ENCODE assay signal across 8 cellular contexts in the genomic region with DNA sequence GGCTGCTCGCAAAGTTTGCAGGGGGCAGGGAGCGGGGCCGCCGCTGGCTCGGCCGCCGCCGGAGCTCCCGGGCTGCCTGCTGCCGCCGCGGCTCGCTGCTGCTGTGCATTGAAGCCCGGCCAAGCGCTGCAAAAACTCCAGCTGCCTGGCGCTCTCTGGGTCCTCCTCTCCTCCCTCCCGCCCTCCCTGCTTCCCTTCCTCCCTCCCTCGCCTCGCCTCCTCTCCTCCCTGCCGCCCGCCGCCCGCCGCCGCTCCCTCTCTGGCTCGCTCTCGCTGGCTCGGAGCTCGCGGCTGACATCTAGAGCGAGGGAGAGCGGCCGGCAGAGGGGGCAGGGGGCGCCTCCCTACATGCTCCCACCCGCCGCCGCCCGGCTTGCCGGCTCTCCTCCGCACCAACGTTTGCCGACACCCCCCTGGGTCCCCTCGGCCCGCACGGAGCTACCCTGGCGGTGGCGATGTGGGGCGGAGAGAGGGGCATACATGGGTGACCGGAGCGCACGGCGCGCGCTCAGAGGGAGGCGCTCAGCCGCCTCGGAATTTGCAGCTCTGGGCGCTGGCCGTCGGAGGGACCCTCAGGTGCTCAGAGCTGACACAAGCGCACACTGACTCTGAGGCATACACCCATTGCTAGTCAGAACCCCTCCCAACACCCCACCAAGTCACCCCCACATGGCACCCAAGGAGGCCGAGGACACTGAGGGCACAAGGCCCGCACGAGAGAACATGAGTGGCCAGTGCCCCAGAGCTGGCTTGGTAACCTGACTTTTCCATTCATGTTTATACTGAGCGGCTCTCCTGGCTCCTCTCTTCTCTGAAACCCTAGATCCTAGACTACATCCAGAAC. TPM values are rescaled to one million over a fixed set of nuclear protein-coding genes. Genes with fewer than 3 reads are reported as not detected.
A peak's percentile ranks its signal among the peaks of the same experiment; 100 is the strongest.
DNase-seq lines count a peak whose midpoint lies in the region; ATAC-seq and TF ChIP-seq lines count a peak whose summit lies in the region.

No MANE protein-coding gene starts in this region.

- H3K9me3 ChIP-seq in CD4-positive, alpha-beta T cell (ENCODE audit: control insufficient read depth, low read length), result no peaks in the 10 kb centered on the region
- H3K9me3 ChIP-seq in WERI-Rb-1 (ENCODE audit: severe bottlenecking), result no peaks in the 10 kb centered on the region
- no peaks in the 10 kb centered on the region for H3K9me3 ChIP-seq in gastroesophageal sphincter
- no peaks in the 10 kb centered on the region for H3K9me3 ChIP-seq in neuron (ENCODE audit: low read length)

- H3K4me3 ChIP-seq in WERI-Rb-1 (ENCODE audit: low read depth, low read length) (peak overlapping the region; percentile 44), gastroesophageal sphincter (peak overlapping the region; percentile 41 to 62), neuron (ENCODE audit: low read length) (peak overlapping the region; percentile 36)

- CTCF ChIA-PET in CD4-positive, alpha-beta T cell (lab: Charles Lee), result interaction anchor here (1.0 to 4.0 kb wide), 2 partner anchors 183 to 259 kb away, joined by 5 to 11 read pairs; no protein-coding TSS in a partner anchor

- no peak for DNase-seq in CD4-positive, alpha-beta T cell
- DNase-seq in LHCN-M2 (ENCODE audit: low read depth) (peak; percentile 15), WERI-Rb-1 (peak; percentile 67), SIG-M5 (lab: John Stamatoyannopoulos, UW) (no peak)

- peaks cover 77% of the 10 kb centered on the region for H3K27me3 Mint-ChIP-seq in CD4-positive, alpha-beta T cell

- TF ChIP-seq CTCF in CD4-positive, alpha-beta T cell (IDR thresholded peaks at IDR 0.05), result no peak
- TF ChIP-seq CTCF in WERI-Rb-1 (IDR thresholded peaks at IDR 0.05; ENCODE audit: low read depth, low read length), result peak; percentile 36
- TF ChIP-seq CTCF in gastroesophageal sphincter (IDR thresholded peaks at IDR 0.05), result peak in 2 of 4 experiments; percentile 13 to 39

- no peak for TF ChIP-seq POLR2A in gastroesophageal sphincter (IDR thresholded peaks at IDR 0.05)

- no peak for TF ChIP-seq EP300 in gastroesophageal sphincter (IDR thresholded peaks at IDR 0.05)

- no peak overlapping the region for H3K27ac ChIP-seq in CD4-positive, alpha-beta T cell (ENCODE audit: low read depth, low read length)
- H3K27ac ChIP-seq in WERI-Rb-1 (no peak overlapping the region), gastroesophageal sphincter (peak overlapping the region in 3 of 4 donors; percentile 35 to 67 (median 62))

- peak overlapping the region; percentile 74 for H3K4me3 Mint-ChIP-seq in CD4-positive, alpha-beta T cell

- no peak for ATAC-seq in CD4-positive, alpha-beta T cell (ENCODE audit: poor library complexity)
- ATAC-seq in gastroesophageal sphincter (peak; percentile 67), GM21723 (IDR thresholded peaks at IDR 0.05; ENCODE audit: unreplicated experiment) (no peak), HG03159 (IDR thresholded peaks at IDR 0.05; ENCODE audit: unreplicated experiment) (no peak)

- H3K4me1 ChIP-seq in gastroesophageal sphincter (peaks cover 0 to 50% (median 18%) of the 10 kb centered on the region in 3 donors), neuron (ENCODE audit: insufficient read depth, low read length) (peaks cover 22% of the 10 kb centered on the region)

- H3K36me3 ChIP-seq in WERI-Rb-1 (no peaks in the 10 kb centered on the region), gastroesophageal sphincter (no peaks in the 10 kb centered on the region), neuron (ENCODE audit: insufficient read depth, low read length) (no peaks in the 10 kb centered on the region)

- H2AFZ ChIP-seq in neuron (ENCODE audit: low read depth, low read length), result no peak overlapping the region

- WGBS in gastroesophageal sphincter (ENCODE audit: low coverage in 1 of 2), 2 donors, result no CpG with 5 or more reads among the region's 65 CpGs

- POLR2A ChIA-PET in CD4-positive, alpha-beta T cell (lab: Charles Lee), result no interaction called here

- H3K27me3 ChIP-seq in CD4-positive, alpha-beta T cell (ENCODE audit: control insufficient read depth, insufficient read depth, low read length), result peaks cover 69% of the 10 kb centered on the region
- H3K27me3 ChIP-seq in WERI-Rb-1 (ENCODE audit: insufficient read depth, low read depth, severe bottlenecking) (peaks cover 23% of the 10 kb centered on the region), gastroesophageal sphincter (peaks cover 46% of the 10 kb centered on the region), neuron (ENCODE audit: insufficient read depth, low read length) (peaks cover 57% of the 10 kb centered on the region)

- no peaks in the 10 kb centered on the region for H3K36me3 Mint-ChIP-seq in CD4-positive, alpha-beta T cell (ENCODE audit: low read depth)

- intact Hi-C loops in CD4-positive, alpha-beta T cell (cut with DNase I, micrococcal nuclease), result no loop called here

- peaks cover 33% of the 10 kb centered on the region for H3K4me1 Mint-ChIP-seq in CD4-positive, alpha-beta T cell (ENCODE audit: low read depth)

- no peaks in the 10 kb centered on the region for H3K9me3 Mint-ChIP-seq in CD4-positive, alpha-beta T cell

- H3K27ac Mint-ChIP-seq in CD4-positive, alpha-beta T cell, result no peak overlapping the region

RNA-seq across cellular contexts. Expression of a gene that starts 1.2 kb away (rescaled TPM):
- total RNA-seq in CD4-positive, alpha-beta T cell, result under 1 TPM; 0.75 to 0.85 TPM
- total RNA-seq in LHCN-M2 (2014; rRNA removed) (not detected in 2 replicates), gastroesophageal sphincter (10 to 100 TPM in 2 of 4 donors, 1 to 10 TPM in 2; 4.8 to 19.7 (median 10.7) TPM)
- not detected for polyA plus RNA-seq in LHCN-M2 (2012)

Comparison
In these comparisons a context has a peak if more than half of its experiments do, and no peak if none do; other contexts are left out.
1. DNase-seq: peak in LHCN-M2 (single experiment) and WERI-Rb-1 (single experiment); none in CD4-positive, alpha-beta T cell (0 of 10) and SIG-M5 (single experiment).
2. H3K27ac ChIP-seq: peak in gastroesophageal sphincter (3 of 4); none in CD4-positive, alpha-beta T cell (single experiment) and WERI-Rb-1 (single experiment).
3. Peak in every context shown above with its lines, with median percentiles within 50 percentile points of each other: H3K4me3 ChIP-seq.